ENCODE assay signal across 25 cellular contexts in genomic region chr11:65129649-65130441, GRCh38. TPM values are rescaled to one million over a fixed set of nuclear protein-coding genes. Genes with fewer than 3 reads are reported as not detected.
DNase-seq lines count a peak whose midpoint lies in the region; ATAC-seq and TF ChIP-seq lines count a peak whose summit lies in the region.
"Had no signal": no experiment of that assay in that cellular context is flagged by ENCODE, and none has a peak within 500 bp of the region (broad histone marks: within the 10 kb centered on the region; RNA-seq: fewer than 3 reads in every experiment).

No MANE protein-coding gene starts in this region.

- ATAC-seq in activated naive CD8-positive, alpha-beta T cell treated with anti-CD3 and anti-CD28 coated beads, Interleukin-2, amount 10 ng/mL, durations not matched to agents 7 days and 5 days (ENCODE audit: low read depth): no peak
- ATAC-seq in memory B cell (ENCODE audit: low read depth) (peak; percentile 6), HG03469 (IDR thresholded peaks at IDR 0.05; ENCODE audit: unreplicated experiment) (no peak)
- ATAC-seq: esophagus mucosa; gastroesophageal sphincter; natural killer cell treated with Interleukin-12 subunit alpha and Interleukin-12 subunit beta and Interleukin-15 and Interleukin-18, amount 100 ng/mL, for 72 hours; Panc1 had no signal

- H3K4me3 Mint-ChIP-seq in activated naive CD8-positive, alpha-beta T cell treated with anti-CD3 and anti-CD28 coated beads, Interleukin-2, amount 10 ng/mL, durations not matched to agents 7 days and 5 days: no peak overlapping the region
- H3K4me3 Mint-ChIP-seq in activated naive CD8-positive, alpha-beta T cell treated with anti-CD3 and anti-CD28 coated beads for 36 hours: no peak overlapping the region
- H3K4me3 Mint-ChIP-seq in memory B cell: peak overlapping the region; percentile 100
- H3K4me3 Mint-ChIP-seq: natural killer cell treated with Interleukin-12 subunit alpha and Interleukin-12 subunit beta and Interleukin-15 and Interleukin-18, amount 100 ng/mL, for 72 hours; T-helper 2 cell treated with Interferon-gamma antibody and Interleukin-4, amounts not matched to agents 5 μg/mL and 100 μg/mL, for 36 hours had no signal

- H3K9me3 Mint-ChIP-seq in activated naive CD8-positive, alpha-beta T cell treated with anti-CD3 and anti-CD28 coated beads, Interleukin-2, amount 10 ng/mL, durations not matched to agents 7 days and 5 days: no peaks in the 10 kb centered on the region
- H3K9me3 Mint-ChIP-seq in activated naive CD8-positive, alpha-beta T cell treated with anti-CD3 and anti-CD28 coated beads for 36 hours: no peaks in the 10 kb centered on the region
- no peaks in the 10 kb centered on the region for H3K9me3 Mint-ChIP-seq in memory B cell
- H3K9me3 Mint-ChIP-seq: natural killer cell treated with Interleukin-12 subunit alpha and Interleukin-12 subunit beta and Interleukin-15 and Interleukin-18, amount 100 ng/mL, for 72 hours; T-helper 2 cell treated with Interferon-gamma antibody and Interleukin-4, amounts not matched to agents 5 μg/mL and 100 μg/mL, for 36 hours had no signal

- TF ChIP-seq POLR2A in Peyer's patch (IDR thresholded peaks at IDR 0.05): no peak

- H3K27ac ChIP-seq in Peyer's patch (peak overlapping the region in 1 of 4 donors; percentile 97), dorsolateral prefrontal cortex (no peak overlapping the region)
- H3K27ac ChIP-seq: C4-2B, cardiac muscle cell, gastroesophageal sphincter had no signal

- POLR2A ChIA-PET in activated naive CD8-positive, alpha-beta T cell treated with anti-CD3 and anti-CD28 coated beads, Interleukin-2, amount 10 ng/mL, durations not matched to agents 7 days and 5 days (lab: Charles Lee): interaction anchor here (0.5 to 1.3 kb wide), 3 partner anchors 12 to 687 kb away, joined by 3 to 4 read pairs (median 4); partner anchors contain the start of gene ZNHIT2

- H3K4me1 Mint-ChIP-seq in activated naive CD8-positive, alpha-beta T cell treated with anti-CD3 and anti-CD28 coated beads, Interleukin-2, amount 10 ng/mL, durations not matched to agents 7 days and 5 days: peaks cover 19% of the 10 kb centered on the region
- H3K4me1 Mint-ChIP-seq in activated naive CD8-positive, alpha-beta T cell treated with anti-CD3 and anti-CD28 coated beads for 36 hours: peaks cover 15% of the 10 kb centered on the region
- H3K4me1 Mint-ChIP-seq in memory B cell: peaks cover 44% of the 10 kb centered on the region

- H3K27me3 ChIP-seq in Peyer's patch: no peaks in the 10 kb centered on the region
- H3K27me3 ChIP-seq in dorsolateral prefrontal cortex: no peaks in the 10 kb centered on the region
- H3K27me3 ChIP-seq: cardiac muscle cell, gastroesophageal sphincter had no signal

- peaks cover 0 to 81% (median 0%) of the 10 kb centered on the region in 3 donors for H3K36me3 ChIP-seq in Peyer's patch

- TF ChIP-seq CTCF in Peyer's patch (IDR thresholded peaks at IDR 0.05) (peak in 1 of 6 experiments; percentile 5), dorsolateral prefrontal cortex (IDR thresholded peaks at IDR 0.05 in 54 of 56, conservative IDR thresholded peaks at IDR 0.05 in 2 of 56; ENCODE audit: low read depth in 1 of 56, partially characterized antibody in 56 of 56) (no peak)

- peaks cover 7% of the 10 kb centered on the region for H3K36me3 Mint-ChIP-seq in activated naive CD8-positive, alpha-beta T cell treated with anti-CD3 and anti-CD28 coated beads, Interleukin-2, amount 10 ng/mL, durations not matched to agents 7 days and 5 days
- H3K36me3 Mint-ChIP-seq in activated naive CD8-positive, alpha-beta T cell treated with anti-CD3 and anti-CD28 coated beads for 36 hours: peaks cover 6% of the 10 kb centered on the region
- peaks cover 33% of the 10 kb centered on the region for H3K36me3 Mint-ChIP-seq in memory B cell
- H3K36me3 Mint-ChIP-seq: natural killer cell treated with Interleukin-12 subunit alpha and Interleukin-12 subunit beta and Interleukin-15 and Interleukin-18, amount 100 ng/mL, for 72 hours had no signal

- H3K4me3 ChIP-seq in Peyer's patch (peak overlapping the region in 1 of 4 donors; percentile 22), dorsolateral prefrontal cortex (no peak overlapping the region)
- H3K4me3 ChIP-seq: cardiac muscle cell, gastroesophageal sphincter, skin epidermis had no signal

- intact Hi-C loops in dorsolateral prefrontal cortex (cut with DNase I): loop anchor here in 1 of 2 donors (10.0 kb wide), 1 partner anchor 195 kb away; no protein-coding TSS in a partner anchor

- peaks cover 0 to 26% (median 10%) of the 10 kb centered on the region in 4 donors for H3K4me1 ChIP-seq in Peyer's patch

- no peaks in the 10 kb centered on the region for H3K9me3 ChIP-seq in Peyer's patch
- H3K9me3 ChIP-seq: gastroesophageal sphincter had no signal

- no peaks in the 10 kb centered on the region for H3K27me3 Mint-ChIP-seq in activated naive CD8-positive, alpha-beta T cell treated with anti-CD3 and anti-CD28 coated beads, Interleukin-2, amount 10 ng/mL, durations not matched to agents 7 days and 5 days
- H3K27me3 Mint-ChIP-seq in activated naive CD8-positive, alpha-beta T cell treated with anti-CD3 and anti-CD28 coated beads for 36 hours: no peaks in the 10 kb centered on the region
- no peaks in the 10 kb centered on the region for H3K27me3 Mint-ChIP-seq in memory B cell
- H3K27me3 Mint-ChIP-seq: natural killer cell treated with Interleukin-12 subunit alpha and Interleukin-12 subunit beta and Interleukin-15 and Interleukin-18, amount 100 ng/mL, for 72 hours; progenitor cell of endocrine pancreas had no signal

- no peak overlapping the region for H3K27ac Mint-ChIP-seq in activated naive CD8-positive, alpha-beta T cell treated with anti-CD3 and anti-CD28 coated beads, Interleukin-2, amount 10 ng/mL, durations not matched to agents 7 days and 5 days
- H3K27ac Mint-ChIP-seq in activated naive CD8-positive, alpha-beta T cell treated with anti-CD3 and anti-CD28 coated beads for 36 hours: no peak overlapping the region
- H3K27ac Mint-ChIP-seq in memory B cell: peak overlapping the region; percentile 78
- H3K27ac Mint-ChIP-seq: natural killer cell treated with Interleukin-12 subunit alpha and Interleukin-12 subunit beta and Interleukin-15 and Interleukin-18, amount 100 ng/mL, for 72 hours; progenitor cell of endocrine pancreas; T-helper 2 cell treated with Interferon-gamma antibody and Interleukin-4, amounts not matched to agents 5 μg/mL and 100 μg/mL, for 36 hours had no signal

- DNase-seq in activated naive CD8-positive, alpha-beta T cell treated with anti-CD3 and anti-CD28 coated beads, Interleukin-2, amount 10 ng/mL, durations not matched to agents 7 days and 5 days: peak; percentile 13
- DNase-seq in activated naive CD8-positive, alpha-beta T cell treated with anti-CD3 and anti-CD28 coated beads for 36 hours: no peak
- peak in 2 of 3 donors; percentile 50 to 66 for DNase-seq in Peyer's patch
- DNase-seq in memory B cell (ENCODE audit: low spot score in 2 of 2): peak in 1 of 2 donors; percentile 37
- no peak for DNase-seq in dorsolateral prefrontal cortex
- DNase-seq in cerebellar cortex (ENCODE audit: low spot score): no peak
- DNase-seq in D341Med (ENCODE audit: low spot score): no peak
- DNase-seq: activated effector memory CD4-positive, alpha-beta T cell treated with anti-CD3 and anti-CD28 coated beads, Interleukin-2, amount 50 U/mL, for 16 hours; amygdala; DMS53; effector CD4-positive, alpha-beta T cell; kidney glomerular epithelial cell; NCI-H146; NCI-H748 treated with DMSO at 0.1 percent for 48 hours; stimulated activated CD4-positive, alpha-beta T cell treated with anti-CD3 and anti-CD28 coated beads, Interleukin-4, amount 100 ng/mL, for 24 hours had no signal

RNA-seq across cellular contexts. Expression of gene SYVN1, which starts 4.5 kb away (rescaled TPM):
- total RNA-seq in activated naive CD8-positive, alpha-beta T cell treated with anti-CD3 and anti-CD28 coated beads, Interleukin-2, amount 10 ng/mL, durations not matched to agents 7 days and 5 days: 10 to 100 TPM; 43.4 to 45.1 TPM
- 10 to 100 TPM; 27.5 to 29.3 TPM for total RNA-seq in activated naive CD8-positive, alpha-beta T cell treated with anti-CD3 and anti-CD28 coated beads for 36 hours
- total RNA-seq in Peyer's patch (10 to 100 TPM; 37.1 to 61.9 (median 51.6) TPM), dorsolateral prefrontal cortex (10 to 100 TPM; 38.3 to 74.2 (median 53.2) TPM)

RNA-seq across cellular contexts. Expression of gene MRPL49, which starts 7.7 kb away (rescaled TPM):
- total RNA-seq in activated naive CD8-positive, alpha-beta T cell treated with anti-CD3 and anti-CD28 coated beads, Interleukin-2, amount 10 ng/mL, durations not matched to agents 7 days and 5 days: 10 to 100 TPM; 50.7 to 53.6 TPM
- total RNA-seq in activated naive CD8-positive, alpha-beta T cell treated with anti-CD3 and anti-CD28 coated beads for 36 hours: 100 to 1,000 TPM in 1 of 2 experiments, 10 to 100 TPM in 1; 99.9 to 100 TPM
- total RNA-seq in Peyer's patch: 10 to 100 TPM; 36.2 to 50.3 (median 45.7) TPM
- total RNA-seq in dorsolateral prefrontal cortex: 10 to 100 TPM; 25.1 to 58.7 (median 39.4) TPM

RNA-seq across cellular contexts. Expression of gene FAU, which starts 7.9 kb away (rescaled TPM):
- 1,000 to 10,000 TPM; 1,110 to 1,162 TPM for total RNA-seq in activated naive CD8-positive, alpha-beta T cell treated with anti-CD3 and anti-CD28 coated beads, Interleukin-2, amount 10 ng/mL, durations not matched to agents 7 days and 5 days
- total RNA-seq in activated naive CD8-positive, alpha-beta T cell treated with anti-CD3 and anti-CD28 coated beads for 36 hours: 1,000 to 10,000 TPM; 1,087 to 1,097 TPM
- total RNA-seq in Peyer's patch (100 to 1,000 TPM; 412 to 714 (median 579) TPM), dorsolateral prefrontal cortex (100 to 1,000 TPM; 297 to 519 (median 403) TPM)

RNA-seq across cellular contexts. Expression of gene ZNHIT2, which starts 12.3 kb away (rescaled TPM):
- total RNA-seq in activated naive CD8-positive, alpha-beta T cell treated with anti-CD3 and anti-CD28 coated beads, Interleukin-2, amount 10 ng/mL, durations not matched to agents 7 days and 5 days: 10 to 100 TPM; 11.1 to 11.9 TPM
- total RNA-seq in activated naive CD8-positive, alpha-beta T cell treated with anti-CD3 and anti-CD28 coated beads for 36 hours: 10 to 100 TPM; 14.9 to 15.1 TPM
- total RNA-seq in Peyer's patch (10 to 100 TPM in 3 of 4 donors, 1 to 10 TPM in 1; 8.7 to 20.6 (median 13.8) TPM), dorsolateral prefrontal cortex (10 to 100 TPM in 20 of 120 experiments, 1 to 10 TPM in 100; 4.6 to 13.3 (median 8.5) TPM)

RNA-seq across cellular contexts. Expression of gene TM7SF2, which starts 18.2 kb away (rescaled TPM):
- 10 to 100 TPM; 26.1 to 26.2 TPM for total RNA-seq in activated naive CD8-positive, alpha-beta T cell treated with anti-CD3 and anti-CD28 coated beads, Interleukin-2, amount 10 ng/mL, durations not matched to agents 7 days and 5 days
- total RNA-seq in activated naive CD8-positive, alpha-beta T cell treated with anti-CD3 and anti-CD28 coated beads for 36 hours: 10 to 100 TPM; 12.3 to 14.7 TPM
- total RNA-seq in Peyer's patch: 10 to 100 TPM; 19.8 to 78.1 (median 58.5) TPM
- 10 to 100 TPM; 26.8 to 66.8 (median 45.6) TPM for total RNA-seq in dorsolateral prefrontal cortex

Comparison
In these comparisons a context has a peak if more than half of its experiments do, and no peak if none do; other contexts are left out.
1. DNase-seq: peak in activated naive CD8-positive, alpha-beta T cell treated with anti-CD3 and anti-CD28 coated beads, Interleukin-2, amount 10 ng/mL, durations not matched to agents 7 days and 5 days (single experiment) and Peyer's patch (2 of 3); none in activated naive CD8-positive, alpha-beta T cell treated with anti-CD3 and anti-CD28 coated beads for 36 hours (single experiment), dorsolateral prefrontal cortex (0 of 10), cerebellar cortex (single experiment) and D341Med (single experiment).